Comparison of ENCODE assay signal across 19 cellular contexts in the genomic region with DNA sequence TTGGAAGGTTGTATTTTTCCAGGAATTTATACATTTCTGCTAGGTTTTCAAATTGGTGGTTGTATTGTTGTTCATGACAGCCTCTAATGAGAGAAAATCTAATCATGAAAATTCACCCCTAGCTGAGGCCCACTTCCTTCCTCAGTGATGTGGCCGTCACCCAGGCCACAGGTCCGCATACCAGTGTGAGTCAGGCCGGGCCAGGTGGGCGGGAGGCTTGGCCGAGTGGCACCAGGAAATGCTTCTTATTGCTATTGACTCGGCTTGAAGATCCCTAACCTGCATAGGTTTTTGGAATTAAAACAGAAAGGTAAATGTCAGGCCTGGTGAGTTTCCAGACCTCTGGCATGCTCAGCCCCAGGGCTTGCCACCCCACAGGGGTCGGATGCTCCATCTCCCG.
DNase-seq lines count a peak whose midpoint lies in the region; ATAC-seq, FAIRE-seq and TF ChIP-seq lines count a peak whose summit lies in the region.
"Had no signal": no experiment of that assay in that cellular context is flagged by ENCODE, and none has a peak within 500 bp of the region (broad histone marks: within the 10 kb centered on the region; RNA-seq: fewer than 3 reads in every experiment).

No MANE protein-coding gene starts in this region.

- H3K27me3 Mint-ChIP-seq in activated CD4-positive, alpha-beta T cell treated with anti-CD3 and anti-CD28 coated beads for 36 hours = peaks cover 6% of the 10 kb centered on the region

- H3K27ac Mint-ChIP-seq in activated CD4-positive, alpha-beta T cell treated with anti-CD3 and anti-CD28 coated beads for 36 hours = no peak overlapping the region
- H3K27ac Mint-ChIP-seq: CD4-positive, alpha-beta T cell had no signal

- no peaks in the 10 kb centered on the region for H3K27me3 ChIP-seq in bronchial epithelial cell (ENCODE audit: control insufficient read depth, insufficient read depth, low read length)
- H3K27me3 ChIP-seq: SJCRH30 had no signal

- peak; percentile 14 for DNase-seq in activated CD4-positive, alpha-beta T cell treated with anti-CD3 and anti-CD28 coated beads for 36 hours
- no peak for DNase-seq in activated CD4-positive, alpha-beta T cell treated with anti-CD3 and anti-CD28 coated beads, Interleukin-2, amount 50 U/mL, for 4 hours
- DNase-seq in HT-29 (ENCODE audit: low spot score) (peak; percentile 68), bronchial epithelial cell (ENCODE audit: low read depth) (peak; percentile 14), renal cortical epithelial cell (ENCODE audit: low read depth) (peak; percentile 2)
- DNase-seq: CD4-positive, alpha-beta T cell; DMS79; GM23248; KBM-7; NCI-H1417; NCI-H187 treated with DMSO at 0.1 percent for 48 hours; NCI-H226; NCI-H524 treated with DMSO at 0.1 percent for 48 hours; SJCRH30 had no signal

- H3K4me1 Mint-ChIP-seq in activated CD4-positive, alpha-beta T cell treated with anti-CD3 and anti-CD28 coated beads for 36 hours = no peaks in the 10 kb centered on the region

- peak; percentile 23 for FAIRE-seq in bronchial epithelial cell (lab: Jason Lieb, UNC)
- FAIRE-seq: HepG2 had no signal

- no peak for TF ChIP-seq CTCF in bronchial epithelial cell (IDR thresholded peaks at IDR 0.05; ENCODE audit: insufficient read depth, low read length, severe bottlenecking)

- CTCF ChIA-PET in activated CD4-positive, alpha-beta T cell treated with anti-CD3 and anti-CD28 coated beads for 36 hours (lab: Charles Lee) = no interaction called here

- no peak overlapping the region for H3K4me3 Mint-ChIP-seq in activated CD4-positive, alpha-beta T cell treated with anti-CD3 and anti-CD28 coated beads for 36 hours
- H3K4me3 Mint-ChIP-seq: CD4-positive, alpha-beta T cell had no signal

- H3K36me3 Mint-ChIP-seq in activated CD4-positive, alpha-beta T cell treated with anti-CD3 and anti-CD28 coated beads for 36 hours (ENCODE audit: low read depth) = peaks cover 3% of the 10 kb centered on the region

- ATAC-seq in activated CD4-positive, alpha-beta T cell treated with anti-CD3 and anti-CD28 coated beads for 36 hours = no peak
- ATAC-seq in GM18873 (IDR thresholded peaks at IDR 0.05; ENCODE audit: low FRiP score, unreplicated experiment) = no peak
- ATAC-seq in GM21515 (IDR thresholded peaks at IDR 0.05; ENCODE audit: unreplicated experiment) = no peak
- ATAC-seq in GM19397 (IDR thresholded peaks at IDR 0.05; ENCODE audit: unreplicated experiment) = no peak
- ATAC-seq: HepG2 had no signal

- intact Hi-C loops in activated CD4-positive, alpha-beta T cell treated with anti-CD3 and anti-CD28 coated beads for 36 hours (cut with DNase I, micrococcal nuclease) = no loop called here

- H3K36me3 ChIP-seq in bronchial epithelial cell (ENCODE audit: control insufficient read depth, insufficient read depth, low read length) = no peaks in the 10 kb centered on the region
- H3K36me3 ChIP-seq: SJCRH30 had no signal

- POLR2A ChIA-PET in activated CD4-positive, alpha-beta T cell treated with anti-CD3 and anti-CD28 coated beads for 36 hours (lab: Charles Lee) = no interaction called here

- H3K4me3 ChIP-seq in bronchial epithelial cell (ENCODE audit: low read depth, low read length) = no peak overlapping the region
- H3K4me3 ChIP-seq: GM23248, PC-9, SJCRH30 had no signal

- peaks cover 6% of the 10 kb centered on the region for H3K9me3 Mint-ChIP-seq in activated CD4-positive, alpha-beta T cell treated with anti-CD3 and anti-CD28 coated beads for 36 hours (ENCODE audit: low read depth)

Comparison
In these comparisons a context has a peak if more than half of its experiments do, and no peak if none do; other contexts are left out.
1. DNase-seq: peak in activated CD4-positive, alpha-beta T cell treated with anti-CD3 and anti-CD28 coated beads for 36 hours (single experiment), HT-29 (single experiment), bronchial epithelial cell (single experiment) and renal cortical epithelial cell (single experiment); none in activated CD4-positive, alpha-beta T cell treated with anti-CD3 and anti-CD28 coated beads, Interleukin-2, amount 50 U/mL, for 4 hours (0 of 2).